Comparison of ENCODE assay signal across 2 cellular contexts in the genomic region with DNA sequence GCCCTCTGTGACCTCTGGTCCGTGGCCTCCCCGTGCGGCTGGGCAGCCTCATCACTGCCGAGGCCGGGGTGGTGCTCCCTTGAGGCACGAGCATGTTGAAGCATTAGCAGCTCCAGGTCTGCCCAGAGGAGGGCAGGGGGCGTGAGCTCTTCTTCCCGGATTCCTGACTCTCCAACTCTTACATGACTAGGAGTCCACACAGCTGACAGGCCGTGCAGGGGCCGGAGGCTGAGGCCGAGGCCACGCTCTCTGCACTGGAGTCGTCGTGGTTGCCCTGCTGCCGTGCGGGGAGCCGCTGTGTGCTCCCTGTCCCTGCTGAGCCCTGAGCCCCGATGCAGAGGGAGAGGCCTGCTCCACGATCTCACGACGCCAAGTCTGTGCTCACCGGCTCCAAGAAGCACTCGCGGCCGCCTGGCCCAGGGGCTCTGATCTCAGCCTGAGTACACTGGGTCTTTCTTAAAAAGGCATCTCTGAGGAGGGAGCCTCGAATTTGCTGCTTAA.
TF ChIP-seq lines count a peak whose summit lies in the region.

No MANE protein-coding gene starts in this region.

TF ChIP-seq in SK-N-SH, 30 proteins besides CTCF, POLR2A, EP300 and RAD21 (continued from another document):
- TF ChIP-seq TCF12 (IDR thresholded peaks at IDR 0.05) (no peak), RXRA (IDR thresholded peaks at IDR 0.05; ENCODE audit: borderline replicate concordance, low read depth) (no peak), EZH2phosphoT487 (IDR thresholded peaks at IDR 0.05; ENCODE audit: borderline replicate concordance, low read depth) (no peak), RCOR1 (IDR thresholded peaks at IDR 0.05; ENCODE audit: low read length) (no peak)
- TF ChIP-seq, protein P1, sequence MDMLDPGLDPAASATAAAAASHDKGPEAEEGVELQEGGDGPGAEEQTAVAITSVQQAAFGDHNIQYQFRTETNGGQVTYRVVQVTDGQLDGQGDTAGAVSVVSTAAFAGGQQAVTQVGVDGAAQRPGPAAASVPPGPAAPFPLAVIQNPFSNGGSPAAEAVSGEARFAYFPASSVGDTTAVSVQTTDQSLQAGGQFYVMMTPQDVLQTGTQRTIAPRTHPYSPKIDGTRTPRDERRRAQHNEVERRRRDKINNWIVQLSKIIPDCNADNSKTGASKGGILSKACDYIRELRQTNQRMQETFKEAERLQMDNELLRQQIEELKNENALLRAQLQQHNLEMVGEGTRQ (IDR thresholded peaks at IDR 0.05; ENCODE audit: borderline replicate concordance, low read depth, low read length): no peak

TF ChIP-seq in SK-N-SH treated with all-trans-retinoic acid at 6 μM for 48 hours, 23 proteins besides CTCF, POLR2A, EP300 and RAD21 (continued from another document):
- TF ChIP-seq, protein P2, sequence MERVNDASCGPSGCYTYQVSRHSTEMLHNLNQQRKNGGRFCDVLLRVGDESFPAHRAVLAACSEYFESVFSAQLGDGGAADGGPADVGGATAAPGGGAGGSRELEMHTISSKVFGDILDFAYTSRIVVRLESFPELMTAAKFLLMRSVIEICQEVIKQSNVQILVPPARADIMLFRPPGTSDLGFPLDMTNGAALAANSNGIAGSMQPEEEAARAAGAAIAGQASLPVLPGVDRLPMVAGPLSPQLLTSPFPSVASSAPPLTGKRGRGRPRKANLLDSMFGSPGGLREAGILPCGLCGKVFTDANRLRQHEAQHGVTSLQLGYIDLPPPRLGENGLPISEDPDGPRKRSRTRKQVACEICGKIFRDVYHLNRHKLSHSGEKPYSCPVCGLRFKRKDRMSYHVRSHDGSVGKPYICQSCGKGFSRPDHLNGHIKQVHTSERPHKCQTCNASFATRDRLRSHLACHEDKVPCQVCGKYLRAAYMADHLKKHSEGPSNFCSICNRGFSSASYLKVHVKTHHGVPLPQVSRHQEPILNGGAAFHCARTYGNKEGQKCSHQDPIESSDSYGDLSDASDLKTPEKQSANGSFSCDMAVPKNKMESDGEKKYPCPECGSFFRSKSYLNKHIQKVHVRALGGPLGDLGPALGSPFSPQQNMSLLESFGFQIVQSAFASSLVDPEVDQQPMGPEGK (CRISPR knock-in tag; IDR thresholded peaks at IDR 0.05; ENCODE audit: borderline replicate concordance): no peak
- no peak for TF ChIP-seq CSDC2 (CRISPR knock-in tag; IDR thresholded peaks at IDR 0.05)
- TF ChIP-seq OSR1 (CRISPR knock-in tag; IDR thresholded peaks at IDR 0.05): no peak
- TF ChIP-seq, protein P3, sequence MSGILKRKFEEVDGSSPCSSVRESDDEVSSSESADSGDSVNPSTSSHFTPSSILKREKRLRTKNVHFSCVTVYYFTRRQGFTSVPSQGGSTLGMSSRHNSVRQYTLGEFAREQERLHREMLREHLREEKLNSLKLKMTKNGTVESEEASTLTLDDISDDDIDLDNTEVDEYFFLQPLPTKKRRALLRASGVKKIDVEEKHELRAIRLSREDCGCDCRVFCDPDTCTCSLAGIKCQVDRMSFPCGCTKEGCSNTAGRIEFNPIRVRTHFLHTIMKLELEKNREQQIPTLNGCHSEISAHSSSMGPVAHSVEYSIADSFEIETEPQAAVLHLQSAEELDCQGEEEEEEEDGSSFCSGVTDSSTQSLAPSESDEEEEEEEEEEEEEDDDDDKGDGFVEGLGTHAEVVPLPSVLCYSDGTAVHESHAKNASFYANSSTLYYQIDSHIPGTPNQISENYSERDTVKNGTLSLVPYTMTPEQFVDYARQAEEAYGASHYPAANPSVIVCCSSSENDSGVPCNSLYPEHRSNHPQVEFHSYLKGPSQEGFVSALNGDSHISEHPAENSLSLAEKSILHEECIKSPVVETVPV (CRISPR knock-in tag; IDR thresholded peaks at IDR 0.05): no peak
- no peak for TF ChIP-seq GLIS3 (CRISPR knock-in tag; IDR thresholded peaks at IDR 0.05)
- TF ChIP-seq ZC3H10 (CRISPR knock-in tag; IDR thresholded peaks at IDR 0.05): no peak
- no peak for TF ChIP-seq PPARA (CRISPR knock-in tag; IDR thresholded peaks at IDR 0.05; ENCODE audit: borderline replicate concordance)
- no peak for TF ChIP-seq ZNF565 (CRISPR knock-in tag; conservative IDR thresholded peaks at IDR 0.05; ENCODE audit: low read depth)
TF ChIP-seq in SK-N-SH treated with all-trans-retinoic acid at 6 μM for 48 hours: peak in this region for 0.
